Comparison of ENCODE assay signal across 2 cellular contexts in the genomic region with DNA sequence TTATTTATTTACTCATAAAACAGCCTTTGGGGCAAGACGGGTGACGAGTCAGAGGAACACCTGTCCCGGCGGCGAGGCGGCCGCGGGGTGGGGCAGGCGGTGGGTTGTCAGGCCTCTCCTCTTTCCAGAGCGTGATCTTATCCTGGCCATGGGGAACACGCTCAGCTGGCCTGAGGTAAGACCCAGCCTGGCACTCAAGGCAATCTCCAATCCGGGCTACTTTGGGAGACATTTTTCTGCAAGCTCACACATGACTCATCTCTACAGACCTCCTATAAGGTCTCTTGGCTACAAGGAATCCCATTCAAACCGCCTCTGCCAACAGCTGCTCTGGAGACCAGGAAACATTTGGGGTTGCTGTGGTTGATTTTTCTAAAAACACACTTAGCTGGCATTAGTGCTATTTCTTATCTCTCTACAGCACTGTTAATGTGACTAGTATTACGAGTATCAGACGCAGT.
TF ChIP-seq lines count a peak whose summit lies in the region.

No MANE protein-coding gene starts in this region.

TF ChIP-seq in SK-N-SH, 30 proteins besides CTCF, POLR2A, EP300 and RAD21 (continued from another document):
- no peak; the same call in 1 of the 2 replicates for TF ChIP-seq RCOR1 (IDR thresholded peaks at IDR 0.05; ENCODE audit: low read length)
- TF ChIP-seq, protein P1, sequence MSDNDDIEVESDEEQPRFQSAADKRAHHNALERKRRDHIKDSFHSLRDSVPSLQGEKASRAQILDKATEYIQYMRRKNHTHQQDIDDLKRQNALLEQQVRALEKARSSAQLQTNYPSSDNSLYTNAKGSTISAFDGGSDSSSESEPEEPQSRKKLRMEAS (IDR thresholded peaks at IDR 0.05; ENCODE audit: low read depth), result peak; percentile 51; the same call in 1 of the 2 replicates
- TF ChIP-seq, protein P2, sequence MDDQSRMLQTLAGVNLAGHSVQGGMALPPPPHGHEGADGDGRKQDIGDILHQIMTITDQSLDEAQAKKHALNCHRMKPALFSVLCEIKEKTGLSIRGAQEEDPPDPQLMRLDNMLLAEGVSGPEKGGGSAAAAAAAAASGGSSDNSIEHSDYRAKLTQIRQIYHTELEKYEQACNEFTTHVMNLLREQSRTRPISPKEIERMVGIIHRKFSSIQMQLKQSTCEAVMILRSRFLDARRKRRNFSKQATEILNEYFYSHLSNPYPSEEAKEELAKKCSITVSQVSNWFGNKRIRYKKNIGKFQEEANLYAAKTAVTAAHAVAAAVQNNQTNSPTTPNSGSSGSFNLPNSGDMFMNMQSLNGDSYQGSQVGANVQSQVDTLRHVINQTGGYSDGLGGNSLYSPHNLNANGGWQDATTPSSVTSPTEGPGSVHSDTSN (IDR thresholded peaks at IDR 0.05), result peak; percentile 46; the same call in 1 of the 2 replicates
- TF ChIP-seq YY1 (IDR thresholded peaks at IDR 0.05; ENCODE audit: low read depth), result peak; percentile 46; the same call in 1 of the 2 replicates
- no peak for TF ChIP-seq EZH2phosphoT487 (IDR thresholded peaks at IDR 0.05; ENCODE audit: borderline replicate concordance, low read depth)
- TF ChIP-seq MXI1 (IDR thresholded peaks at IDR 0.05; ENCODE audit: low read depth, low read length), result 0 out of 2 replicates have a peak, but pooled peaks have one; percentile 22
- peak; percentile 78; the same call in 1 of the 2 replicates for TF ChIP-seq SIN3A (IDR thresholded peaks at IDR 0.05; ENCODE audit: borderline replicate concordance, low read depth, low read length)
- TF ChIP-seq NRF1 (IDR thresholded peaks at IDR 0.05; ENCODE audit: low read depth, low read length), result no peak
- no peak for TF ChIP-seq FOXM1 (IDR thresholded peaks at IDR 0.05; ENCODE audit: low read depth)
- peak; percentile 50; the same call in 1 of the 2 replicates for TF ChIP-seq RXRA (IDR thresholded peaks at IDR 0.05; ENCODE audit: borderline replicate concordance, low read depth)
- peak; percentile 48; the same call in 1 of the 2 replicates for TF ChIP-seq TEAD4 (IDR thresholded peaks at IDR 0.05; ENCODE audit: borderline replicate concordance, insufficient read depth)
- no peak; the same call in 1 of the 2 replicates for TF ChIP-seq TAF1 (IDR thresholded peaks at IDR 0.05; ENCODE audit: borderline replicate concordance, low read depth, low read length)
- peak; percentile 48; the same call in 1 of the 2 replicates for TF ChIP-seq GATA2 (CRISPR knock-in tag; IDR thresholded peaks at IDR 0.05)
- TF ChIP-seq TCF12 (IDR thresholded peaks at IDR 0.05), result peak; percentile 87
- TF ChIP-seq NFIC (IDR thresholded peaks at IDR 0.05; ENCODE audit: borderline replicate concordance), result peak; percentile 70
- TF ChIP-seq, protein P3, sequence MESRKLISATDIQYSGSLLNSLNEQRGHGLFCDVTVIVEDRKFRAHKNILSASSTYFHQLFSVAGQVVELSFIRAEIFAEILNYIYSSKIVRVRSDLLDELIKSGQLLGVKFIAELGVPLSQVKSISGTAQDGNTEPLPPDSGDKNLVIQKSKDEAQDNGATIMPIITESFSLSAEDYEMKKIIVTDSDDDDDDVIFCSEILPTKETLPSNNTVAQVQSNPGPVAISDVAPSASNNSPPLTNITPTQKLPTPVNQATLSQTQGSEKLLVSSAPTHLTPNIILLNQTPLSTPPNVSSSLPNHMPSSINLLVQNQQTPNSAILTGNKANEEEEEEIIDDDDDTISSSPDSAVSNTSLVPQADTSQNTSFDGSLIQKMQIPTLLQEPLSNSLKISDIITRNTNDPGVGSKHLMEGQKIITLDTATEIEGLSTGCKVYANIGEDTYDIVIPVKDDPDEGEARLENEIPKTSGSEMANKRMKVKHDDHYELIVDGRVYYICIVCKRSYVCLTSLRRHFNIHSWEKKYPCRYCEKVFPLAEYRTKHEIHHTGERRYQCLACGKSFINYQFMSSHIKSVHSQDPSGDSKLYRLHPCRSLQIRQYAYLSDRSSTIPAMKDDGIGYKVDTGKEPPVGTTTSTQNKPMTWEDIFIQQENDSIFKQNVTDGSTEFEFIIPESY (IDR thresholded peaks at IDR 0.05; ENCODE audit: borderline replicate concordance, low read depth), result no peak
- no peak for TF ChIP-seq CHD2 (IDR thresholded peaks at IDR 0.05; ENCODE audit: low read length, partially characterized antibody)
TF ChIP-seq in SK-N-SH: peak in this region for 13.

TF ChIP-seq in HepG2, 621 proteins besides CTCF, POLR2A, EP300 and RAD21:
- TF ChIP-seq, protein P4, sequence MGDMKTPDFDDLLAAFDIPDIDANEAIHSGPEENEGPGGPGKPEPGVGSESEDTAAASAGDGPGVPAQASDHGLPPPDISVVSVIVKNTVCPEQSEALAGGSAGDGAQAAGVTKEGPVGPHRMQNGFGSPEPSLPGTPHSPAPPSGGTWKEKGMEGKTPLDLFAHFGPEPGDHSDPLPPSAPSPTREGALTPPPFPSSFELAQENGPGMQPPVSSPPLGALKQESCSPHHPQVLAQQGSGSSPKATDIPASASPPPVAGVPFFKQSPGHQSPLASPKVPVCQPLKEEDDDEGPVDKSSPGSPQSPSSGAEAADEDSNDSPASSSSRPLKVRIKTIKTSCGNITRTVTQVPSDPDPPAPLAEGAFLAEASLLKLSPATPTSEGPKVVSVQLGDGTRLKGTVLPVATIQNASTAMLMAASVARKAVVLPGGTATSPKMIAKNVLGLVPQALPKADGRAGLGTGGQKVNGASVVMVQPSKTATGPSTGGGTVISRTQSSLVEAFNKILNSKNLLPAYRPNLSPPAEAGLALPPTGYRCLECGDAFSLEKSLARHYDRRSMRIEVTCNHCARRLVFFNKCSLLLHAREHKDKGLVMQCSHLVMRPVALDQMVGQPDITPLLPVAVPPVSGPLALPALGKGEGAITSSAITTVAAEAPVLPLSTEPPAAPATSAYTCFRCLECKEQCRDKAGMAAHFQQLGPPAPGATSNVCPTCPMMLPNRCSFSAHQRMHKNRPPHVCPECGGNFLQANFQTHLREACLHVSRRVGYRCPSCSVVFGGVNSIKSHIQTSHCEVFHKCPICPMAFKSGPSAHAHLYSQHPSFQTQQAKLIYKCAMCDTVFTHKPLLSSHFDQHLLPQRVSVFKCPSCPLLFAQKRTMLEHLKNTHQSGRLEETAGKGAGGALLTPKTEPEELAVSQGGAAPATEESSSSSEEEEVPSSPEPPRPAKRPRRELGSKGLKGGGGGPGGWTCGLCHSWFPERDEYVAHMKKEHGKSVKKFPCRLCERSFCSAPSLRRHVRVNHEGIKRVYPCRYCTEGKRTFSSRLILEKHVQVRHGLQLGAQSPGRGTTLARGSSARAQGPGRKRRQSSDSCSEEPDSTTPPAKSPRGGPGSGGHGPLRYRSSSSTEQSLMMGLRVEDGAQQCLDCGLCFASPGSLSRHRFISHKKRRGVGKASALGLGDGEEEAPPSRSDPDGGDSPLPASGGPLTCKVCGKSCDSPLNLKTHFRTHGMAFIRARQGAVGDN (CRISPR knock-in tag; IDR thresholded peaks at IDR 0.05), result peak; percentile 34
- TF ChIP-seq ZNF550 (CRISPR knock-in tag; IDR thresholded peaks at IDR 0.05; ENCODE audit: borderline replicate concordance), result no peak
- TF ChIP-seq, protein P5, sequence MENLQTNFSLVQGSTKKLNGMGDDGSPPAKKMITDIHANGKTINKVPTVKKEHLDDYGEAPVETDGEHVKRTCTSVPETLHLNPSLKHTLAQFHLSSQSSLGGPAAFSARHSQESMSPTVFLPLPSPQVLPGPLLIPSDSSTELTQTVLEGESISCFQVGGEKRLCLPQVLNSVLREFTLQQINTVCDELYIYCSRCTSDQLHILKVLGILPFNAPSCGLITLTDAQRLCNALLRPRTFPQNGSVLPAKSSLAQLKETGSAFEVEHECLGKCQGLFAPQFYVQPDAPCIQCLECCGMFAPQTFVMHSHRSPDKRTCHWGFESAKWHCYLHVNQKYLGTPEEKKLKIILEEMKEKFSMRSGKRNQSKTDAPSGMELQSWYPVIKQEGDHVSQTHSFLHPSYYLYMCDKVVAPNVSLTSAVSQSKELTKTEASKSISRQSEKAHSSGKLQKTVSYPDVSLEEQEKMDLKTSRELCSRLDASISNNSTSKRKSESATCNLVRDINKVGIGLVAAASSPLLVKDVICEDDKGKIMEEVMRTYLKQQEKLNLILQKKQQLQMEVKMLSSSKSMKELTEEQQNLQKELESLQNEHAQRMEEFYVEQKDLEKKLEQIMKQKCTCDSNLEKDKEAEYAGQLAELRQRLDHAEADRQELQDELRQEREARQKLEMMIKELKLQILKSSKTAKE (CRISPR knock-in tag; IDR thresholded peaks at IDR 0.05; ENCODE audit: borderline replicate concordance), result no peak
- TF ChIP-seq, protein P3 (CRISPR knock-in tag; IDR thresholded peaks at IDR 0.05), result peak; percentile 86
